In the genomic region with DNA sequence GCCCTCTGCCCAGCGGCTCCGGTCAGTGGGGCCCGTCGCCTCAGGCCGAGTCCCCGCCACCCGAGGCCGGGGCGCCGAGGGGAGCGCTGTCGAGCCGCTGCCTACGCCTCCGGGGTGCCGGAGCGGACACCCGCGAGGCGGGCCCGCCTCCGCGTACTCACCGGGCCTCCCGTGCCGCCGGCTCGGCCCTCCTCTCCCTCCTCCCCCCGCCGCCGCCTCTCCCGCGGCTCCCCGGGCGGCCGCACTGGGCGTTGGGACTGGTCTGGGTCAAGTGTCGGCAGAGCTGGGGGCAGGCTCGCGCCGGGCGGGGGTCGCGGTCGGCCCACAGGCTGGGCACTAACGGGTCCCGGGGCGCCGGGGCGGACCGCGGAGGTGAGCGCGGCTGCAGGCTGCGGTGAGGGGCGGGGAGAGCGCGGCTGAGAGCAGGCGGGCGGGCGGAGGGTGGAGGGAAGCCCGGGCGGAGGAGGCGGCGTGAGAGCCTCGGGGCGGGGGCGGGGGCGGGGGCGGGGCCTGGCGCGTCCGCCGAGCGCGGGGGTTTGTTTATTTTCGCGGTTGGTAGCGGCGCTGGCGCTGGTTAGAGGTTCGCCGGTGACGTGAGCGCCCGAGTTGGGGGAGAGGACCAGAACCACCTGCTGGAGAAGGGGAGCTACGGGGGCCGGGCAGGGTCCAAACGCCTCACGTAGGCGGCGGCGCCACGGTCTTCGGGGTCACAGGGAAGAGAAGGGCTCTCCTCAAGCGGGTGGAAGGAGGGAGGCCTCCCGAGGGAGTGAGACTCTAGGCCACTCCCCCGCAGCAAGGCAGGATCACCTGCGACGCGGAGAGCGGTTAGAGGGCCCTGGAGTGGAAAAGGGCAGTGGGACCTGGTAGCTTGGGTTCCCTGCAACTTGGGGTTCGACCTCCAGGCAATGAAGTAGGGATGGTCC, we compare ENCODE assay signal across 8 cellular contexts. TPM values are rescaled to one million over a fixed set of nuclear protein-coding genes. Genes with fewer than 3 reads are reported as not detected.
DNase-seq lines count a peak whose midpoint lies in the region; TF ChIP-seq lines count a peak whose summit lies in the region.
"Not testable (repeated sequence)": the region's sequence is repeated elsewhere in the genome, so short reads cannot be mapped to it uniquely, and the experiment has no call there.

Gene GKAP1, minus strand, starts transcription at position 414 of the 923 bp plus-strand sequence. CDS start 11,252 bp downstream, outside the sequence.

- H3F3A ChIP-seq in MM.1S (ENCODE audit: insufficient read depth, low read length) = not testable (repeated sequence)
- peaks cover 11% of the 10 kb centered on the region for H3F3A ChIP-seq in SK-N-SH (replicated peaks; ENCODE audit: insufficient read depth)

- not testable (repeated sequence) for TF ChIP-seq RAD21 in SK-N-SH (IDR thresholded peaks at IDR 0.05; ENCODE audit: low read length)

- H3K4me3 Mint-ChIP-seq in glutamatergic neuron (ENCODE audit: unreplicated experiment) = peak within 1 kb of the TSS; percentile 86

- peak; percentile 51 for DNase-seq in GF-D8 (lab: John Stamatoyannopoulos, UW)
- DNase-seq in HAP-1 (ENCODE audit: low spot score in 2 of 2) = peak; percentile 79 to 88
- DNase-seq in MM.1S = peak; percentile 82
- DNase-seq in SK-N-SH = peak; percentile 90
- peak; percentile 74 for DNase-seq in activated naive CD4-positive, alpha-beta T cell treated with anti-CD3 and anti-CD28 coated beads, Interleukin-2, amount 50 U/mL, for 16 hours
- DNase-seq in glutamatergic neuron = peak; percentile 85
- peak; percentile 72 for DNase-seq in occipital lobe (lab: John Stamatoyannopoulos, UW)

- not testable (repeated sequence) for H3K9me2 ChIP-seq in MM.1S (replicated peaks; ENCODE audit: insufficient read depth, low read length); SK-N-SH

- H3K4me1 Mint-ChIP-seq in glutamatergic neuron (ENCODE audit: low read depth, unreplicated experiment) = not testable (repeated sequence)

- H3K36me3 ChIP-seq in HAP-1 (replicated peaks); MM.1S (replicated peaks; ENCODE audit: insufficient read depth, low read length); SK-N-SH (replicated peaks in 1 of 2; ENCODE audit: control insufficient read depth in 1 of 2, insufficient read depth in 2 of 2, low read length in 1 of 2): not testable (repeated sequence)

- 4% methylated on average over 5 of the region's 103 CpGs for WGBS in SK-N-SH (ENCODE audit: low lambda C conversion rate)

- H3K36me3 Mint-ChIP-seq in glutamatergic neuron (ENCODE audit: unreplicated experiment) = not testable (repeated sequence)

- not testable (repeated sequence) for H3K4me1 ChIP-seq in HAP-1; MM.1S (ENCODE audit: low read length); SK-N-SH (ENCODE audit: control insufficient read depth in 1 of 2, insufficient read depth in 2 of 2, low read depth in 1 of 2, low read length in 1 of 2)

- TF ChIP-seq EP300 in SK-N-SH (IDR thresholded peaks at IDR 0.05; ENCODE audit: borderline replicate concordance in 1 of 2, low read depth in 1 of 2, low read length in 1 of 2) = not testable (repeated sequence)

- not testable (repeated sequence) for H3K27me3 Mint-ChIP-seq in glutamatergic neuron (ENCODE audit: unreplicated experiment)

- H3K79me2 ChIP-seq in MM.1S (ENCODE audit: low read length); SK-N-SH (ENCODE audit: insufficient read depth): not testable (repeated sequence)

- peak within 1 kb of the TSS; percentile 49; the same call in 1 of the 2 replicates for H3K27ac ChIP-seq in MM.1S (ENCODE audit: low read length)
- H3K27ac ChIP-seq in SK-N-SH (ENCODE audit: low read depth in 2 of 2, low read length in 1 of 2) = peak within 1 kb of the TSS in 1 of 2 experiments; percentile 34; a peak in 1 of 4 replicates

- H3K27ac Mint-ChIP-seq in glutamatergic neuron (ENCODE audit: unreplicated experiment) = peak within 1 kb of the TSS; percentile 73

- POLR2A ChIA-PET in SK-N-SH (lab: Yijun Ruan, JAX) = not testable (repeated sequence)

- H2AFZ ChIP-seq in MM.1S (ENCODE audit: low read length) = peak within 1 kb of the TSS; percentile 70
- peak within 1 kb of the TSS; percentile 85 for H2AFZ ChIP-seq in SK-N-SH (ENCODE audit: low read depth)

- not testable (repeated sequence) for H3K9me3 ChIP-seq in HAP-1; MM.1S (replicated peaks; ENCODE audit: insufficient read depth, low read length); SK-N-SH

- in situ Hi-C loops in HAP-1 (cut with MboI; ENCODE audit: low sequenced_read_pairs) = not testable (repeated sequence)

- H3K9me3 Mint-ChIP-seq in glutamatergic neuron (ENCODE audit: unreplicated experiment) = not testable (repeated sequence)

- CTCF ChIA-PET in SK-N-SH (lab: Yijun Ruan, JAX) = not testable (repeated sequence)

- H3K4me3 ChIP-seq in HAP-1 (peak within 1 kb of the TSS; percentile 47), MM.1S (ENCODE audit: low read length) (peak within 1 kb of the TSS; percentile 67), SK-N-SH (ENCODE audit: low read depth in 2 of 2, low read length in 1 of 2) (peak within 1 kb of the TSS; percentile 66 to 69)

- TF ChIP-seq CTCF in MM.1S (IDR thresholded peaks at IDR 0.05; ENCODE audit: low read length); SK-N-SH (IDR thresholded peaks at IDR 0.05); glutamatergic neuron (IDR thresholded peaks at IDR 0.05; ENCODE audit: partially characterized antibody, unreplicated experiment); subcutaneous adipose tissue (IDR thresholded peaks at IDR 0.05; ENCODE audit: low read depth): not testable (repeated sequence)

- H3K4me2 ChIP-seq in MM.1S (ENCODE audit: low read depth, low read length) (peak within 1 kb of the TSS; percentile 78), SK-N-SH (peak within 1 kb of the TSS; percentile 84)

- H3K9ac ChIP-seq in MM.1S (ENCODE audit: low read length) (peak within 1 kb of the TSS; percentile 55), SK-N-SH (peak within 1 kb of the TSS; percentile 67; the same call in 1 of the 2 replicates)

- H4K20me1 ChIP-seq in MM.1S (ENCODE audit: insufficient read depth, low read length); SK-N-SH (ENCODE audit: insufficient read depth): not testable (repeated sequence)

- H3K27me3 ChIP-seq in HAP-1 (ENCODE audit: low read depth); MM.1S (replicated peaks; ENCODE audit: insufficient read depth, low read length); SK-N-SH (ENCODE audit: insufficient read depth): not testable (repeated sequence)

RNA-seq across cellular contexts. Expression of gene GKAP1, which starts in this region (rescaled TPM):
- polyA plus RNA-seq in SK-N-SH (2012; rRNA removed) = 1.7 and 1.8 TPM in 2 replicates
- 2.7 and 4.4 TPM in 2 replicates for polyA plus RNA-seq in SK-N-SH (2012; cell fraction: cytosol; rRNA removed)
- 2.3 and 2.8 TPM in 2 replicates for polyA plus RNA-seq in SK-N-SH (2012; cell fraction: nucleus; rRNA removed)
- total RNA-seq in glutamatergic neuron (ENCODE audit: unreplicated experiment) (47.4 TPM), occipital lobe (10.9 TPM), subcutaneous adipose tissue (10 to 100 TPM in 3 of 4 donors, 1 to 10 TPM in 1; 9.3 to 17.5 (median 15.9) TPM)
